ENCODE assay signal across 17 cellular contexts in genomic region chr12:3998968-3999792, GRCh38.
DNase-seq lines count a peak whose midpoint lies in the region; ATAC-seq, FAIRE-seq and TF ChIP-seq lines count a peak whose summit lies in the region.
"Had no signal": no experiment of that assay in that cellular context is flagged by ENCODE, and none has a peak within 500 bp of the region (broad histone marks: within the 10 kb centered on the region; RNA-seq: fewer than 3 reads in every experiment).

No MANE protein-coding gene starts in this region.

- H3K27ac Mint-ChIP-seq in T-helper 17 cell (peak overlapping the region; percentile 84), progenitor cell of endocrine pancreas (peak overlapping the region; percentile 98)
- H3K27ac Mint-ChIP-seq: activated B cell treated with CpG ODN at 0.5 μM for 24 hours had no signal

- H3K4me1 Mint-ChIP-seq in T-helper 17 cell (peaks cover 33% of the 10 kb centered on the region), progenitor cell of endocrine pancreas (ENCODE audit: low read depth) (peaks cover 34% of the 10 kb centered on the region)

- H3K4me1 ChIP-seq in kidney (ENCODE audit: control insufficient read depth in 1 of 2, insufficient read depth in 1 of 2, low read depth in 1 of 2, low read length in 2 of 2): peaks cover 0 to 7% of the 10 kb centered on the region in 2 donors
- H3K4me1 ChIP-seq: sigmoid colon had no signal

- H3K27ac ChIP-seq in kidney (ENCODE audit: low read depth in 2 of 2, low read length in 2 of 2): peak overlapping the region; percentile 38 to 52
- H3K27ac ChIP-seq: BLaER1, coronary artery, sigmoid colon, SK-N-MC had no signal

- H3K36me3 Mint-ChIP-seq in T-helper 17 cell (ENCODE audit: low read depth) (no peaks in the 10 kb centered on the region), progenitor cell of endocrine pancreas (ENCODE audit: insufficient read depth) (no peaks in the 10 kb centered on the region)
- H3K36me3 Mint-ChIP-seq: naive B cell had no signal

- H3K9ac ChIP-seq in kidney (ENCODE audit: low read length in 2 of 2): no peak overlapping the region
- H3K9ac ChIP-seq: BLaER1 had no signal

- no peaks in the 10 kb centered on the region for H3K9me3 ChIP-seq in T-helper 17 cell (ENCODE audit: control insufficient read depth, low read length, poor library complexity, severe bottlenecking)
- no peaks in the 10 kb centered on the region for H3K9me3 ChIP-seq in kidney (ENCODE audit: control insufficient read depth in 1 of 2, low read length in 2 of 2)
- H3K9me3 ChIP-seq: sigmoid colon had no signal

- H3K9me3 Mint-ChIP-seq in progenitor cell of endocrine pancreas (ENCODE audit: low read depth): peaks cover 15% of the 10 kb centered on the region
- H3K9me3 Mint-ChIP-seq: activated B cell treated with CpG ODN at 0.5 μM for 24 hours had no signal

- H3K36me3 ChIP-seq in kidney (ENCODE audit: control insufficient read depth in 1 of 2, insufficient read depth in 2 of 2, low read length in 2 of 2): no peaks in the 10 kb centered on the region
- H3K36me3 ChIP-seq: BLaER1, sigmoid colon had no signal

- no peak overlapping the region for H3K4me3 Mint-ChIP-seq in T-helper 17 cell
- H3K4me3 Mint-ChIP-seq in progenitor cell of endocrine pancreas (ENCODE audit: low read depth): peak overlapping the region; percentile 1
- H3K4me3 Mint-ChIP-seq: activated B cell treated with CpG ODN at 0.5 μM for 24 hours had no signal

- DNase-seq in HPDE6-E6E7 (ENCODE audit: extremely low spot score): peak; percentile 14
- DNase-seq in T-helper 17 cell: peak in 1 of 3 donors; percentile 23
- no peak for DNase-seq in kidney
- DNase-seq in progenitor cell of endocrine pancreas (ENCODE audit: low spot score, unreplicated experiment): peak; percentile 56
- DNase-seq in NCI-H2081 treated with DMSO at 0.1 percent for 48 hours (lab: John Stamatoyannopoulos, UW): no peak
- no peak for DNase-seq in stimulated activated CD4-positive, alpha-beta T cell treated with anti-CD3 and anti-CD28 coated beads, Interleukin-2, amount 100 ng/mL, for 48 hours
- DNase-seq in middle frontal gyrus (ENCODE audit: extremely low spot score, low spot score): no peak
- DNase-seq: activated B cell treated with CpG ODN at 0.5 μM for 24 hours; GDM1; naive B cell; NCI-H187; sigmoid colon; stimulated activated naive CD4-positive, alpha-beta T cell treated with Interleukin-2 at 50 U/mL for 16 hours had no signal

- no peak for TF ChIP-seq CTCF in kidney (IDR thresholded peaks at IDR 0.05; ENCODE audit: borderline replicate concordance, extremely low read depth, insufficient read depth)
- no peak for TF ChIP-seq CTCF in progenitor cell of endocrine pancreas (IDR thresholded peaks at IDR 0.05; ENCODE audit: unreplicated experiment)

- H3K4me3 ChIP-seq in kidney (ENCODE audit: low read length in 2 of 2): no peak overlapping the region
- H3K4me3 ChIP-seq: BLaER1, coronary artery, sigmoid colon, SK-N-MC had no signal

- ATAC-seq in T-helper 17 cell: peak; percentile 92
- ATAC-seq in GM21381 (IDR thresholded peaks at IDR 0.05; ENCODE audit: unreplicated experiment): no peak

- intact Hi-C loops in kidney (cut with DNase I): loop anchor here (10.0 kb wide), 2 partner anchors 46 to 286 kb away; no protein-coding TSS in a partner anchor

- no peak for FAIRE-seq in kidney (lab: Jason Lieb, UNC)

- H3K27me3 Mint-ChIP-seq in T-helper 17 cell (no peaks in the 10 kb centered on the region), progenitor cell of endocrine pancreas (no peaks in the 10 kb centered on the region)

Comparison
In these comparisons a context has a peak if more than half of its experiments do, and no peak if none do; other contexts are left out.
1. DNase-seq: peak in HPDE6-E6E7 (single experiment) and progenitor cell of endocrine pancreas (single experiment); none in kidney (single experiment), NCI-H2081 treated with DMSO at 0.1 percent for 48 hours (single experiment), stimulated activated CD4-positive, alpha-beta T cell treated with anti-CD3 and anti-CD28 coated beads, Interleukin-2, amount 100 ng/mL, for 48 hours (0 of 2) and middle frontal gyrus (single experiment).